ENCODE assay signal across 8 cellular contexts in genomic region chr17:45131616-45132301, GRCh38. TPM values are rescaled to one million over a fixed set of nuclear protein-coding genes. Genes with fewer than 3 reads are reported as not detected.
DNase-seq lines count a peak whose midpoint lies in the region; ATAC-seq and TF ChIP-seq lines count a peak whose summit lies in the region.

No MANE protein-coding gene starts in this region.

- POLR2A ChIA-PET in SK-N-SH (lab: Yijun Ruan, JAX), result no interaction called here

- WGBS in SK-N-SH (ENCODE audit: low lambda C conversion rate), result 8% methylated on average over 11 of the region's 43 CpGs

- H3K79me2 ChIP-seq in SK-N-SH (ENCODE audit: insufficient read depth) (peaks cover 54% of the 10 kb centered on the region), SU-DHL-6 (ENCODE audit: insufficient read depth, low read length) (no peaks in the 10 kb centered on the region)

- TF ChIP-seq CTCF in SK-N-SH (IDR thresholded peaks at IDR 0.05) (peak; percentile 99), SU-DHL-6 (IDR thresholded peaks at IDR 0.05; ENCODE audit: insufficient read depth, low read length, poor library complexity, severe bottlenecking) (peak; percentile 86), brain microvascular endothelial cell (IDR thresholded peaks at IDR 0.05; ENCODE audit: low read depth, low read length, missing control alignments) (peak; percentile 86), kidney epithelial cell (IDR thresholded peaks at IDR 0.05; ENCODE audit: insufficient read depth, low read length, poor library complexity, severe bottlenecking) (peak; percentile 88)

- in situ Hi-C loops in brain microvascular endothelial cell (cut with HindIII; ENCODE audit: low pct_ligation_motif_present, low sequenced_read_pairs), result no loop called here

- H3F3A ChIP-seq in SK-N-SH (replicated peaks; ENCODE audit: insufficient read depth) (peaks cover 13% of the 10 kb centered on the region), SU-DHL-6 (ENCODE audit: insufficient read depth) (peaks cover 4% of the 10 kb centered on the region; the same call in 1 of the 2 replicates)

- H3K4me1 ChIP-seq in SK-N-SH (ENCODE audit: control insufficient read depth in 1 of 2, insufficient read depth in 2 of 2, low read depth in 1 of 2, low read length in 1 of 2), result peaks cover 21 to 39% of the 10 kb centered on the region in 2 experiments; a peak in 3 of 4 replicates

- ATAC-seq in SK-N-SH treated with all-trans-retinoic acid at 6 μM for 48 hours, result no peak
- no peak for ATAC-seq in HG03108 (IDR thresholded peaks at IDR 0.05; ENCODE audit: unreplicated experiment)
- ATAC-seq in HG03354 (IDR thresholded peaks at IDR 0.05; ENCODE audit: poor library complexity, severe bottlenecking, unreplicated experiment), result no peak

- H3K27ac ChIP-seq in SK-N-SH (ENCODE audit: low read depth in 2 of 2, low read length in 1 of 2) (peak overlapping the region; percentile 53 to 56; a peak in 3 of 4 replicates), SU-DHL-6 (ENCODE audit: low read depth, low read length) (no peak overlapping the region), brain microvascular endothelial cell (no peak overlapping the region)

- no peaks in the 10 kb centered on the region for H4K20me1 ChIP-seq in SK-N-SH (ENCODE audit: insufficient read depth)
- no peaks in the 10 kb centered on the region for H4K20me1 ChIP-seq in SU-DHL-6 (ENCODE audit: low read depth, low read length)

- H3K9ac ChIP-seq in SK-N-SH (peak overlapping the region; percentile 83), SU-DHL-6 (ENCODE audit: low read length) (peak overlapping the region; percentile 61)

- peak overlapping the region; percentile 88 to 99 for H3K4me3 ChIP-seq in SK-N-SH (ENCODE audit: low read depth in 2 of 2, low read length in 1 of 2)
- peak overlapping the region; percentile 63 for H3K4me3 ChIP-seq in SU-DHL-6 (ENCODE audit: insufficient read depth, low read length, poor library complexity, severe bottlenecking)
- peak overlapping the region; percentile 77 for H3K4me3 ChIP-seq in brain microvascular endothelial cell (ENCODE audit: low read depth, low read length)
- peak overlapping the region; percentile 74 for H3K4me3 ChIP-seq in kidney epithelial cell (ENCODE audit: low read depth, low read length)

- H3K27me3 ChIP-seq in SK-N-SH (ENCODE audit: insufficient read depth) (no peaks in the 10 kb centered on the region), SU-DHL-6 (ENCODE audit: low read length) (no peaks in the 10 kb centered on the region), brain microvascular endothelial cell (replicated peaks) (no peaks in the 10 kb centered on the region), kidney epithelial cell (ENCODE audit: control insufficient read depth, insufficient read depth, low read length) (no peaks in the 10 kb centered on the region)

- peak; percentile 63 for TF ChIP-seq RAD21 in SK-N-SH (IDR thresholded peaks at IDR 0.05; ENCODE audit: low read length)

- H3K36me3 ChIP-seq in SK-N-SH (replicated peaks in 1 of 2; ENCODE audit: control insufficient read depth in 1 of 2, insufficient read depth in 2 of 2, low read length in 1 of 2) (no peaks in the 10 kb centered on the region), SU-DHL-6 (ENCODE audit: low read length) (no peaks in the 10 kb centered on the region), brain microvascular endothelial cell (replicated peaks) (no peaks in the 10 kb centered on the region), kidney epithelial cell (ENCODE audit: control insufficient read depth, insufficient read depth, low read length) (no peaks in the 10 kb centered on the region)

- H2AFZ ChIP-seq in SK-N-SH (ENCODE audit: low read depth) (peak overlapping the region; percentile 51; the same call in 1 of the 2 replicates), SU-DHL-6 (ENCODE audit: low read depth, low read length, severe bottlenecking) (no peak overlapping the region)

- DNase-seq in SK-N-SH (peak; percentile 87), brain microvascular endothelial cell (no peak), kidney epithelial cell (ENCODE audit: low read depth) (no peak)
- peak; percentile 66 for DNase-seq in stimulated activated CD4-positive, alpha-beta T cell treated with anti-CD3 and anti-CD28 coated beads, Interleukin-4, amount 100 ng/mL, for 1 hour

- peak overlapping the region; percentile 88 for H3K4me2 ChIP-seq in SK-N-SH
- H3K4me2 ChIP-seq in SU-DHL-6 (ENCODE audit: low read depth, low read length, poor library complexity, severe bottlenecking), result peak overlapping the region; percentile 69

- CTCF ChIA-PET in SK-N-SH (lab: Yijun Ruan, JAX), result interaction anchor here (0.6 to 10.8 kb wide), 33 partner anchors 8 to 357 kb away, joined by 3 to 209 read pairs (median 4); partner anchors contain the start of genes DCAKD, EFTUD2, HEXIM1 and HEXIM2

- H3K9me3 ChIP-seq in SK-N-SH (no peaks in the 10 kb centered on the region), SU-DHL-6 (ENCODE audit: insufficient read depth, low read length) (no peaks in the 10 kb centered on the region)

- TF ChIP-seq EP300 in SK-N-SH (IDR thresholded peaks at IDR 0.05; ENCODE audit: borderline replicate concordance in 1 of 2, low read depth in 1 of 2, low read length in 1 of 2), result no peak

- H3K9me2 ChIP-seq in SK-N-SH (no peaks in the 10 kb centered on the region), SU-DHL-6 (replicated peaks; ENCODE audit: insufficient read depth, low read length) (no peaks in the 10 kb centered on the region)

TF ChIP-seq in SK-N-SH, 30 proteins besides CTCF, POLR2A, EP300 and RAD21:
- TF ChIP-seq SMC3 (IDR thresholded peaks at IDR 0.05; ENCODE audit: low read depth, low read length) (peak; percentile 36), SIN3A (IDR thresholded peaks at IDR 0.05; ENCODE audit: borderline replicate concordance, low read depth, low read length) (0 out of 2 replicates have a peak, but pooled peaks have one; percentile 38), USF1 (IDR thresholded peaks at IDR 0.05; ENCODE audit: borderline replicate concordance, low read depth) (no peak), YY1 (IDR thresholded peaks at IDR 0.05; ENCODE audit: low read depth) (0 out of 2 replicates have a peak, but pooled peaks have one; percentile 44), FOSL2 (IDR thresholded peaks at IDR 0.05; ENCODE audit: borderline replicate concordance, low read depth) (no peak)
TF ChIP-seq in SK-N-SH: peak in this region for 3.

TF ChIP-seq in SK-N-SH treated with all-trans-retinoic acid at 6 μM for 48 hours, 23 proteins besides CTCF, POLR2A, EP300 and RAD21:
- TF ChIP-seq CSDC2 (CRISPR knock-in tag; IDR thresholded peaks at IDR 0.05) (no peak), CREB5 (CRISPR knock-in tag; IDR thresholded peaks at IDR 0.05; ENCODE audit: low read depth) (no peak), ZNF8 (CRISPR knock-in tag; IDR thresholded peaks at IDR 0.05) (no peak), OSR1 (CRISPR knock-in tag; IDR thresholded peaks at IDR 0.05) (no peak), ISL1 (CRISPR knock-in tag; IDR thresholded peaks at IDR 0.05) (no peak)

RNA-seq across cellular contexts. Expression of gene PLCD3, which starts 0.6 kb away (rescaled TPM):
- polyA plus RNA-seq in SK-N-SH (2012; rRNA removed), result 51.7 and 59.7 TPM in 2 replicates
- polyA plus RNA-seq in SK-N-SH (2012; cell fraction: cytosol; rRNA removed), result 29.6 and 51.7 TPM in 2 replicates
- polyA plus RNA-seq in SK-N-SH (2012; cell fraction: nucleus; rRNA removed), result 71.1 and 76.2 TPM in 2 replicates
- total RNA-seq in kidney epithelial cell, result 54.5 and 61.9 TPM in 2 replicates

RNA-seq across cellular contexts. Expression of gene ACBD4, which starts 3.7 kb away (rescaled TPM):
- 15.8 and 18.1 TPM in 2 replicates for polyA plus RNA-seq in SK-N-SH (2012; rRNA removed)
- 4.4 and 7.8 TPM in 2 replicates for polyA plus RNA-seq in SK-N-SH (2012; cell fraction: cytosol; rRNA removed)
- 101 and 115 TPM in 2 replicates for polyA plus RNA-seq in SK-N-SH (2012; cell fraction: nucleus; rRNA removed)
- 7.1 and 8.2 TPM in 2 replicates for total RNA-seq in kidney epithelial cell

RNA-seq across cellular contexts. Expression of gene HEXIM1, which starts 16.5 kb away (rescaled TPM):
- 16.1 and 20.7 TPM in 2 replicates for polyA plus RNA-seq in SK-N-SH (2012; rRNA removed)
- polyA plus RNA-seq in SK-N-SH (2012; cell fraction: cytosol; rRNA removed), result 17.7 and 18.6 TPM in 2 replicates
- polyA plus RNA-seq in SK-N-SH (2012; cell fraction: nucleus; rRNA removed), result 9.6 and 10.6 TPM in 2 replicates
- total RNA-seq in kidney epithelial cell, result 17.9 and 20.0 TPM in 2 replicates

RNA-seq across cellular contexts. Expression of gene HEXIM2, which starts 29.9 kb away (rescaled TPM):
- 8.4 and 9.3 TPM in 2 replicates for polyA plus RNA-seq in SK-N-SH (2012; rRNA removed)
- polyA plus RNA-seq in SK-N-SH (2012; cell fraction: cytosol; rRNA removed), result 5.1 and 6.6 TPM in 2 replicates
- 8.7 and 14.7 TPM in 2 replicates for polyA plus RNA-seq in SK-N-SH (2012; cell fraction: nucleus; rRNA removed)
- 7.7 and 10.4 TPM in 2 replicates for total RNA-seq in kidney epithelial cell

Comparison
In these comparisons a context has a peak if more than half of its experiments do, and no peak if none do; other contexts are left out.
1. DNase-seq: peak in SK-N-SH (single experiment) and stimulated activated CD4-positive, alpha-beta T cell treated with anti-CD3 and anti-CD28 coated beads, Interleukin-4, amount 100 ng/mL, for 1 hour (single experiment); none in brain microvascular endothelial cell (single experiment) and kidney epithelial cell (single experiment).
2. H3K27ac ChIP-seq: peak in SK-N-SH (2 of 2); none in SU-DHL-6 (single experiment) and brain microvascular endothelial cell (single experiment).
3. Peak in every context shown above with its lines, with median percentiles within 50 percentile points of each other: H3K4me3 ChIP-seq and CTCF ChIP-seq.